8 cellular contexts compared by ENCODE assay signal in the genomic region with DNA sequence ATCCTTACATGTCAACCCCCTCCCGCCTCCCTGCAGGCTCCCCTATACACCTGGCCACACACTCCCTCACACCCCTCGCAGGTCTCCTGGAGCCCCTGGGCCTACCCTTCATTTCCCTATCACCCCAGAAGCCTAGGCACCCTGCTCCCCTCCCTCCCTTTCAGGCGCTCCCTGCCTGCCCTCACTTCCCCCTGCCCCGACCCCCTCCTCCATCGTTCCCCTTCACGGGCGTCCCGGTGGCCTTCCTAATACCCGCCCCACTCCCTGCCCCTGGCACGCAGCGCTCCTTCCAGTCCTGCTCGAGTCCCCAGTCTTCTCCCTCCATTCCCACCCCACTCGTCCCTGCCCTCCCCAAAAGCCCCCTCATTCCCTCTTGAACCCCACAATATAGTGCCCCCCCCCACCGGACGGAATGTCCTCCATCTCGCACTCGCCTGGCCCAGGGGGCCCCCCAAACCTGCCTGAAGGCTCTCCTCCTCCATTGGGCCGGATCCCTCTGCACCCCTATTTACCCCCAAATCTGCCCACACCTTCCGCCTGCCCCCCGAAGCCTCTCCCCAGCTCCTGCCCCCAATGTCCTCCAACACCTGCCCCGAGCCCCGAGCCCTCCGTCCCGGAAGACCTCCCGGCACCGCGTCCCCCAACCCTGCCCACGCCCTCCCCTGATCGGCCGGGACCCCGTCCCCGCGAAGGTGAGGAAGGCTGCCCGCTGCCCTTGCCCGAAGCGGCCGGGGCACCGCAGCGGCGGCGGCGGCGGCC. TPM values are rescaled to one million over a fixed set of nuclear protein-coding genes. Genes with fewer than 3 reads are reported as not detected.
A peak's percentile ranks its signal among the peaks of the same experiment; 100 is the strongest.
DNase-seq lines count a peak whose midpoint lies in the region; ATAC-seq, FAIRE-seq and TF ChIP-seq lines count a peak whose summit lies in the region.

No MANE protein-coding gene starts in this region.

- no peaks in the 10 kb centered on the region for H3K36me3 Mint-ChIP-seq in activated T-cell treated with anti-CD3 and anti-CD28 coated beads, Interleukin-2, amount 50 U/mL, for 24 hours (ENCODE audit: low read depth)

- H3K36me3 ChIP-seq in heart right ventricle (no peaks in the 10 kb centered on the region), sigmoid colon (no peaks in the 10 kb centered on the region)

- H3K9me3 Mint-ChIP-seq in activated T-cell treated with anti-CD3 and anti-CD28 coated beads, Interleukin-2, amount 50 U/mL, for 24 hours = no peaks in the 10 kb centered on the region

- H3K27me3 Mint-ChIP-seq in activated T-cell treated with anti-CD3 and anti-CD28 coated beads, Interleukin-2, amount 50 U/mL, for 24 hours = no peaks in the 10 kb centered on the region

- intact Hi-C loops in heart right ventricle (cut with DNase I) = loop anchor here in 4 of 10 donors (1.0 to 10.0 kb wide), 4 partner anchors 37 to 80 kb away; no protein-coding TSS in a partner anchor
- intact Hi-C loops in sigmoid colon (cut with DNase I) = loop anchor here (5.0 kb wide), 1 partner anchor 80 kb away; no protein-coding TSS in a partner anchor

- H3K9me3 ChIP-seq in heart right ventricle (no peaks in the 10 kb centered on the region), sigmoid colon (no peaks in the 10 kb centered on the region)

- TF ChIP-seq POLR2A in sigmoid colon (IDR thresholded peaks at IDR 0.05) = no peak

- peak overlapping the region; percentile 75 for H3K4me3 Mint-ChIP-seq in activated T-cell treated with anti-CD3 and anti-CD28 coated beads, Interleukin-2, amount 50 U/mL, for 24 hours

- ATAC-seq in GM18868 (IDR thresholded peaks at IDR 0.05; ENCODE audit: unreplicated experiment) (peak; percentile 1), HG03342 (IDR thresholded peaks at IDR 0.05; ENCODE audit: unreplicated experiment) (peak; percentile 4), heart right ventricle (peak in 3 of 8 donors; percentile 12 to 40 (median 33)), HG03175 (IDR thresholded peaks at IDR 0.05; ENCODE audit: unreplicated experiment) (no peak)

- H3K27me3 ChIP-seq in heart right ventricle (no peaks in the 10 kb centered on the region), sigmoid colon (no peaks in the 10 kb centered on the region)

- DNase-seq in activated T-cell treated with anti-CD3 and anti-CD28 coated beads, Interleukin-2, amount 50 U/mL, for 24 hours = no peak
- DNase-seq in heart right ventricle = peak in 1 of 2 donors; percentile 27
- DNase-seq in sigmoid colon = peak; percentile 62
- no peak for DNase-seq in RCC 7860 (ENCODE audit: low spot score)
- DNase-seq in SIG-M5 (lab: John Stamatoyannopoulos, UW) = no peak

- TF ChIP-seq EP300 in sigmoid colon (IDR thresholded peaks at IDR 0.05) = no peak

- H3K4me3 ChIP-seq in heart right ventricle (peak overlapping the region; percentile 29 to 94 (median 65)), sigmoid colon (peak overlapping the region; percentile 61 to 94 (median 76))

- FAIRE-seq in RCC 7860 (lab: Jason Lieb, UNC) = no peak

- peak overlapping the region; percentile 33 for H3K27ac Mint-ChIP-seq in activated T-cell treated with anti-CD3 and anti-CD28 coated beads, Interleukin-2, amount 50 U/mL, for 24 hours

- H3K4me1 Mint-ChIP-seq in activated T-cell treated with anti-CD3 and anti-CD28 coated beads, Interleukin-2, amount 50 U/mL, for 24 hours (ENCODE audit: low read depth) = peaks cover 43% of the 10 kb centered on the region

- H3K27ac ChIP-seq in heart right ventricle (peak overlapping the region in 9 of 10 donors; percentile 47 to 81 (median 56)), sigmoid colon (peak overlapping the region; percentile 60 to 75 (median 72))

- TF ChIP-seq CTCF in heart right ventricle (IDR thresholded peaks at IDR 0.05) (no peak), sigmoid colon (IDR thresholded peaks at IDR 0.05) (no peak)

- H3K4me1 ChIP-seq in heart right ventricle (peaks cover 0 to 18% (median 10%) of the 10 kb centered on the region in 9 donors), sigmoid colon (peaks cover 0 to 14% (median 13%) of the 10 kb centered on the region in 4 donors)

- WGBS in heart right ventricle, 2 donors = 5% methylated on average over 33 to 43 of the region's 43 CpGs
- 2 to 3% methylated on average over 43 of the region's 43 CpGs for WGBS in sigmoid colon, 2 donors

RNA-seq across cellular contexts. Expression of a gene that starts 0.7 kb away (rescaled TPM):
- total RNA-seq in heart right ventricle (10 to 100 TPM; 10.5 to 22.2 (median 13.8) TPM), sigmoid colon (10 to 100 TPM; 13.3 to 18.2 (median 16.1) TPM)
- polyA plus RNA-seq in heart right ventricle (10 to 100 TPM; 11.4 to 15.2 TPM), sigmoid colon (10 to 100 TPM; 18.0 to 32.2 (median 29.4) TPM)
